Comparison of ENCODE assay signal across 16 cellular contexts in the genomic region with DNA sequence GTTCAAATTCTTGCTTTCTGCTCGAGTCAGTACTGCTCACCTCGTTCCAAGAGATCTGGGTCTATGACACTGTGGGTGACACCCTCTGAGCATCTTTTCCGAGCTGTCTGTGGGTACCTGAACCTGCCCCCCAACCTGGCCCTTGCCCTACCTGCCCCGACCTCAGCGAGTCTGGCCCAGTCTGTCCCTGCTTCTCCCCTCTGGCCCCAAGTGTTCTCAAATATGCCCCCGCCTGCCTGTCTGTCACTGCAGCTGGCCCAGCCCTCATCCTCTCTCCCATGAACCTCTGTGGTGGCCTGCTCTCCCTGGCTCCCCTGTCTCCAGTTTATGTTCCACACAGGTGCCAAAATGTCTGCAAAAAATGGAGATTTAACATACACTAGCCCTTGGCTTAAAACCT. TPM values are rescaled to one million over a fixed set of nuclear protein-coding genes. Genes with fewer than 3 reads are reported as not detected.
A peak's percentile ranks its signal among the peaks of the same experiment; 100 is the strongest.
DNase-seq lines count a peak whose midpoint lies in the region; ATAC-seq, FAIRE-seq and TF ChIP-seq lines count a peak whose summit lies in the region.
"Had no signal": no experiment of that assay in that cellular context is flagged by ENCODE, and none has a peak within 500 bp of the region (broad histone marks: within the 10 kb centered on the region; RNA-seq: fewer than 3 reads in every experiment).

No MANE protein-coding gene starts in this region.

- no peak for TF ChIP-seq POLR2A in HepG2 (IDR thresholded peaks at IDR 0.05; ENCODE audit: insufficient read depth in 1 of 2, low read depth in 2 of 2, low read length in 2 of 2)

- FAIRE-seq in HepG2 (lab: Jason Lieb, UNC) = no peak
- FAIRE-seq: H1 had no signal

- H3K27me3 ChIP-seq in HepG2 (ENCODE audit: control insufficient read depth in 1 of 2, insufficient read depth in 2 of 2, low read length in 2 of 2) (no peaks in the 10 kb centered on the region), parathyroid adenoma (ENCODE audit: control insufficient read depth, insufficient read depth, low read length) (no peaks in the 10 kb centered on the region), upper lobe of right lung (no peaks in the 10 kb centered on the region)

- CTCF ChIA-PET in HepG2 (lab: Yijun Ruan, JAX; ENCODE audit: low intra/inter-chr PET ratio, low total read pairs) = no interaction called here

- H3K36me3 ChIP-seq in HepG2 (replicated peaks in 1 of 2; ENCODE audit: control insufficient read depth in 1 of 2, insufficient read depth in 2 of 2, low read length in 2 of 2) = peaks cover 21 to 74% of the 10 kb centered on the region in 2 experiments
- no peaks in the 10 kb centered on the region for H3K36me3 ChIP-seq in parathyroid adenoma (ENCODE audit: control insufficient read depth, insufficient read depth, low read length)
- peaks cover 41% of the 10 kb centered on the region for H3K36me3 ChIP-seq in upper lobe of right lung

- TF ChIP-seq CTCF in HepG2 (CRISPR knock-in tag; IDR thresholded peaks at IDR 0.05) = no peak
- TF ChIP-seq CTCF in parathyroid adenoma (IDR thresholded peaks at IDR 0.05) = no peak
- no peak for TF ChIP-seq CTCF in upper lobe of right lung (IDR thresholded peaks at IDR 0.05)

- H3K4me1 Mint-ChIP-seq in activated CD4-positive, alpha-beta T cell treated with anti-CD3 and anti-CD28 coated beads, Interleukin-2, amount 10 ng/mL, durations not matched to agents 24 days and 14 days = no peaks in the 10 kb centered on the region

- H3K4me1 ChIP-seq in HepG2 (ENCODE audit: insufficient read depth, low read length) (peaks cover 95% of the 10 kb centered on the region), parathyroid adenoma (peaks cover 65% of the 10 kb centered on the region), upper lobe of right lung (peaks cover 53% of the 10 kb centered on the region)

- peak; percentile 25 for DNase-seq in activated CD4-positive, alpha-beta T cell treated with anti-CD3 and anti-CD28 coated beads, Interleukin-2, amount 10 ng/mL, durations not matched to agents 24 days and 14 days
- DNase-seq in activated CD4-positive, alpha-beta T cell treated with anti-CD3 and anti-CD28 coated beads, Interleukin-2, amount 50 U/mL, for 48 hours = no peak
- DNase-seq in HepG2 (ENCODE audit: low spot score) = no peak
- DNase-seq in upper lobe of right lung = no peak
- DNase-seq in NCI-H1048 (lab: John Stamatoyannopoulos, UW) = no peak
- no peak for DNase-seq in cerebellar cortex (ENCODE audit: low spot score)
- DNase-seq: 8988T, C1 segment of cervical spinal cord, EL, MM.1S, NCI-H2029 treated with DMSO at 0.1 percent for 48 hours, NCI-H524, RPMI8226 had no signal

- intact Hi-C loops in activated CD4-positive, alpha-beta T cell treated with anti-CD3 and anti-CD28 coated beads, Interleukin-2, amount 10 ng/mL, durations not matched to agents 24 days and 14 days (cut with micrococcal nuclease) = no loop called here
- intact Hi-C loops in HepG2 (cut with micrococcal nuclease; ENCODE audit: unreplicated experiment) (no loop called here), upper lobe of right lung (cut with DNase I) (no loop called here)

- peaks cover 38% of the 10 kb centered on the region for H3K9me3 Mint-ChIP-seq in activated CD4-positive, alpha-beta T cell treated with anti-CD3 and anti-CD28 coated beads, Interleukin-2, amount 10 ng/mL, durations not matched to agents 24 days and 14 days

- ATAC-seq in HepG2 (no peak), upper lobe of right lung (no peak), GM21825 (IDR thresholded peaks at IDR 0.05; ENCODE audit: unreplicated experiment) (no peak)

- H3K27me3 Mint-ChIP-seq in activated CD4-positive, alpha-beta T cell treated with anti-CD3 and anti-CD28 coated beads, Interleukin-2, amount 10 ng/mL, durations not matched to agents 24 days and 14 days = no peaks in the 10 kb centered on the region

- H3K9ac ChIP-seq in HepG2 (ENCODE audit: insufficient read depth, low read depth, low read length) (no peak overlapping the region), parathyroid adenoma (no peak overlapping the region)

- BruUV-seq in HepG2 (replicated peaks; lab: Mats Ljungman, UMichigan) = no TSS peak

- WGBS in HepG2 (ENCODE audit: low lambda C conversion rate) = 94% methylated on average over 6 of the region's 6 CpGs

- no peaks in the 10 kb centered on the region for H4K20me1 ChIP-seq in HepG2 (ENCODE audit: insufficient read depth, low read length)

- H3K27ac Mint-ChIP-seq in activated CD4-positive, alpha-beta T cell treated with anti-CD3 and anti-CD28 coated beads, Interleukin-2, amount 10 ng/mL, durations not matched to agents 24 days and 14 days = no peak overlapping the region

- no peak for TF ChIP-seq RAD21 in HepG2 (CRISPR knock-in tag; IDR thresholded peaks at IDR 0.05)

- H3K4me2 ChIP-seq in HepG2 (ENCODE audit: low read depth, low read length) (no peak overlapping the region), parathyroid adenoma (ENCODE audit: low read length) (no peak overlapping the region)

- TF ChIP-seq EP300 in HepG2 (IDR thresholded peaks at IDR 0.05; ENCODE audit: low read depth in 2 of 2, low read length in 2 of 2) (no peak), HepG2 (CRISPR knock-in tag; IDR thresholded peaks at IDR 0.05; ENCODE audit: borderline replicate concordance) (no peak)

- H2AFZ ChIP-seq in HepG2 (ENCODE audit: low read length) = no peak overlapping the region
- H2AFZ ChIP-seq in parathyroid adenoma = no peak overlapping the region

- POLR2A ChIA-PET in HepG2 (lab: Yijun Ruan, JAX) = interaction anchor here (2.1 to 6.7 kb wide), 6 partner anchors 11 to 121 kb away, joined by 10 to 128 read pairs (median 22); a partner anchor contains a TSS

- H3K4me3 ChIP-seq in HepG2 (replicated peaks in 1 of 3; ENCODE audit: insufficient read depth in 1 of 3, low read depth in 2 of 3, low read length in 3 of 3) = no peak overlapping the region
- no peak overlapping the region for H3K4me3 ChIP-seq in parathyroid adenoma (ENCODE audit: low read depth, low read length)
- no peak overlapping the region for H3K4me3 ChIP-seq in upper lobe of right lung

- peak overlapping the region; percentile 80 for H3K27ac ChIP-seq in HepG2 (ENCODE audit: extremely low read length, insufficient read depth, low read length)
- H3K27ac ChIP-seq in parathyroid adenoma = peak overlapping the region; percentile 93
- peak overlapping the region; percentile 31 for H3K27ac ChIP-seq in upper lobe of right lung

- no peak overlapping the region for H3K4me3 Mint-ChIP-seq in activated CD4-positive, alpha-beta T cell treated with anti-CD3 and anti-CD28 coated beads, Interleukin-2, amount 10 ng/mL, durations not matched to agents 24 days and 14 days

- in situ Hi-C loops in HepG2 (cut with HindIII; ENCODE audit: extremely low pct_ligation_motif_present, low pct_unique_long_range_greater_than_20kb) = no loop called here

- H3K79me2 ChIP-seq in HepG2 (ENCODE audit: insufficient read depth, low read length) = peaks cover 49% of the 10 kb centered on the region
- H3K79me2 ChIP-seq in parathyroid adenoma = peaks cover 46% of the 10 kb centered on the region

- peaks cover 3% of the 10 kb centered on the region for H3K36me3 Mint-ChIP-seq in activated CD4-positive, alpha-beta T cell treated with anti-CD3 and anti-CD28 coated beads, Interleukin-2, amount 10 ng/mL, durations not matched to agents 24 days and 14 days (ENCODE audit: low read depth)

- H3K9me3 ChIP-seq in HepG2 (ENCODE audit: low read length) = no peaks in the 10 kb centered on the region
- no peaks in the 10 kb centered on the region for H3K9me3 ChIP-seq in parathyroid adenoma (ENCODE audit: control insufficient read depth, low read length)
- no peaks in the 10 kb centered on the region for H3K9me3 ChIP-seq in upper lobe of right lung

RNA-seq across cellular contexts. Expression of a gene that starts 11.8 kb away (rescaled TPM):
- total RNA-seq in activated CD4-positive, alpha-beta T cell treated with anti-CD3 and anti-CD28 coated beads, Interleukin-2, amount 10 ng/mL, durations not matched to agents 24 days and 14 days = 1.7 and 2.2 TPM in 2 replicates
- total RNA-seq in HepG2 (2016; rRNA removed; fragmentation: Illumina TruSeq; extraction: Trizol) (38.0 and 48.3 TPM in 2 replicates), upper lobe of right lung (196 TPM)
- total RNA-seq in HepG2 (2016; cell fraction: cytosol; rRNA removed; fragmentation: Illumina TruSeq; extraction: Trizol; ENCODE audit: low read depth) = 15.9 and 21.1 TPM in 2 replicates
- total RNA-seq in HepG2 (2016; cell fraction: insoluble cytoplasmic fraction; rRNA removed; fragmentation: Illumina TruSeq; extraction: Trizol) = 40.6 and 43.4 TPM in 2 replicates
- total RNA-seq in HepG2 (2016; cell fraction: membrane; rRNA removed; fragmentation: Illumina TruSeq; extraction: Trizol) = 64.6 and 78.0 TPM in 2 replicates
- 35.3 and 37.4 TPM in 2 replicates for total RNA-seq in HepG2 (2016; cell fraction: nucleus; rRNA removed; fragmentation: Illumina TruSeq; extraction: Trizol)
- polyA plus RNA-seq in HepG2 (2011; rRNA removed) = 81.2 and 93.1 TPM in 2 replicates
- 67.4 and 75.1 TPM in 2 replicates for polyA plus RNA-seq in HepG2 (2011; cell fraction: cytosol; rRNA removed)
- polyA plus RNA-seq in HepG2 (2011; cell fraction: nucleus; rRNA removed) = 35.7 and 38.6 TPM in 2 replicates
- 30.0 and 50.4 TPM in 2 replicates for polyA plus RNA-seq in HepG2 (2012)
- polyA plus RNA-seq in HepG2 (2016; cell fraction: cytosol; fragmentation: Illumina TruSeq; extraction: Trizol; ENCODE audit: low read depth) = 29.7 and 33.1 TPM in 2 replicates
- 48.4 and 48.5 TPM in 2 replicates for polyA plus RNA-seq in HepG2 (2016; cell fraction: insoluble cytoplasmic fraction; fragmentation: Illumina TruSeq; extraction: Trizol; ENCODE audit: low read depth)
- polyA plus RNA-seq in HepG2 (2016; cell fraction: membrane; fragmentation: Illumina TruSeq; extraction: Trizol; ENCODE audit: low read depth) = 58.8 and 67.5 TPM in 2 replicates
- 57.0 and 61.8 TPM in 2 replicates for polyA plus RNA-seq in HepG2 (2016; cell fraction: nucleus; fragmentation: Illumina TruSeq; extraction: Trizol; ENCODE audit: insufficient read depth, low read depth)
- polyA minus RNA-seq in HepG2 (2011; rRNA and poly(A)+ RNA removed; ENCODE audit: low replicate concordance) = 1.5 and 93.0 TPM in 2 replicates
- 52.1 and 62.2 TPM in 2 replicates for polyA minus RNA-seq in HepG2 (2011; cell fraction: cytosol; rRNA and poly(A)+ RNA removed)
- 50.9 and 53.8 TPM in 2 replicates for polyA minus RNA-seq in HepG2 (2011; cell fraction: nucleus; rRNA and poly(A)+ RNA removed)

RNA-seq across cellular contexts. Expression of a gene that starts 32.5 kb away (rescaled TPM):
- total RNA-seq in activated CD4-positive, alpha-beta T cell treated with anti-CD3 and anti-CD28 coated beads, Interleukin-2, amount 10 ng/mL, durations not matched to agents 24 days and 14 days = 0.09 and 0.12 TPM in 2 replicates
- total RNA-seq in HepG2 (2016; rRNA removed; fragmentation: Illumina TruSeq; extraction: Trizol) = not detected in 2 replicates
- total RNA-seq in HepG2 (2016; cell fraction: cytosol; rRNA removed; fragmentation: Illumina TruSeq; extraction: Trizol; ENCODE audit: low read depth) = not detected in 2 replicates
- not detected in 2 replicates for total RNA-seq in HepG2 (2016; cell fraction: insoluble cytoplasmic fraction; rRNA removed; fragmentation: Illumina TruSeq; extraction: Trizol)
- not detected in 2 replicates for total RNA-seq in HepG2 (2016; cell fraction: membrane; rRNA removed; fragmentation: Illumina TruSeq; extraction: Trizol)
- not detected in 2 replicates for total RNA-seq in HepG2 (2016; cell fraction: nucleus; rRNA removed; fragmentation: Illumina TruSeq; extraction: Trizol)
- polyA plus RNA-seq in HepG2 (2011; rRNA removed) = 0.03 TPM in 1 of 2 replicates, not detected in the other
- polyA plus RNA-seq in HepG2 (2011; cell fraction: cytosol; rRNA removed) = 0.03 TPM in 1 of 2 replicates, not detected in the other
- not detected in 2 replicates for polyA plus RNA-seq in HepG2 (2011; cell fraction: nucleus; rRNA removed)
- 0.19 TPM in 1 of 2 replicates, not detected in the other for polyA plus RNA-seq in HepG2 (2012)
- not detected in 2 replicates for polyA plus RNA-seq in HepG2 (2016; cell fraction: cytosol; fragmentation: Illumina TruSeq; extraction: Trizol; ENCODE audit: low read depth)
- not detected in 2 replicates for polyA plus RNA-seq in HepG2 (2016; cell fraction: insoluble cytoplasmic fraction; fragmentation: Illumina TruSeq; extraction: Trizol; ENCODE audit: low read depth)
- not detected in 2 replicates for polyA plus RNA-seq in HepG2 (2016; cell fraction: membrane; fragmentation: Illumina TruSeq; extraction: Trizol; ENCODE audit: low read depth)
- not detected in 2 replicates for polyA plus RNA-seq in HepG2 (2016; cell fraction: nucleus; fragmentation: Illumina TruSeq; extraction: Trizol; ENCODE audit: insufficient read depth, low read depth)
- 0.09 and 0.10 TPM in 2 replicates for polyA minus RNA-seq in HepG2 (2011; rRNA and poly(A)+ RNA removed; ENCODE audit: low replicate concordance)
- not detected in 2 replicates for polyA minus RNA-seq in HepG2 (2011; cell fraction: cytosol; rRNA and poly(A)+ RNA removed)
- not detected in 2 replicates for polyA minus RNA-seq in HepG2 (2011; cell fraction: nucleus; rRNA and poly(A)+ RNA removed)
- total RNA-seq in upper lobe of right lung = 0.58 TPM
- total RNA-seq: H1 had no signal
- polyA plus RNA-seq: H1 had no signal

Comparison
In these comparisons a context has a peak if more than half of its experiments do, and no peak if none do; other contexts are left out.
1. H3K27ac ChIP-seq: peak in every context shown above with its lines; median percentile 93 in parathyroid adenoma; 80 in HepG2; 31 in upper lobe of right lung.